In the genomic region with DNA sequence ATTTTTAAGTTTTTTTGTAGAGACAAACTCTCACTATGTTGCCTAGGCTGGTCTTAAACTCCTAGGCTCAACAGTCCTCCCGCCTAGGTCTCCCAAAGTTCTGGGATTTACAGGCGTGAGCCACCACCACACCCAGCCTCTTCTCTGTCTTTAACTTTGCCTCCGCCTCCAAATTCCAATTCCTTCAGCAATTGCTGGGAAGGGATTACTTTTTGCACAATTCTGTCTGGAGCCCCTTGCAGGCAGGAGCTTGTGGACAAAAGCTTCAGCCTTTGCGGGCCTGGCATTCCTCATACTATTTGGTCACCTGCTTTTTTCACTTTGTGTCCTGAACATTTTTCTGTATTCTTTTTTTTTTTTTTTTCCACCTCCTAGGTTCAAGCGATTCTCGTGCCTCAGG, we compare ENCODE assay signal across 10 cellular contexts. TPM values are rescaled to one million over a fixed set of nuclear protein-coding genes. Genes with fewer than 3 reads are reported as not detected.
DNase-seq lines count a peak whose midpoint lies in the region; ATAC-seq and TF ChIP-seq lines count a peak whose summit lies in the region.
"Had no signal": no experiment of that assay in that cellular context is flagged by ENCODE, and none has a peak within 500 bp of the region (broad histone marks: within the 10 kb centered on the region; RNA-seq: fewer than 3 reads in every experiment).

No MANE protein-coding gene starts in this region.

- H2AFZ ChIP-seq in GM23248, result no peak overlapping the region

- no peaks in the 10 kb centered on the region for H4K20me1 ChIP-seq in GM23248 (ENCODE audit: insufficient read depth)

- no peak overlapping the region for H3K4me2 ChIP-seq in GM23248 (ENCODE audit: unreplicated experiment)

- peaks cover 100% of the 10 kb centered on the region for H3K79me2 ChIP-seq in GM23248 (ENCODE audit: insufficient read depth)

- H3K4me3 Mint-ChIP-seq in activated T-cell treated with anti-CD3 and anti-CD28 coated beads, Interleukin-2, amount 50 U/mL, for 72 hours, result peak overlapping the region; percentile 78 to 79

- H3K4me1 ChIP-seq in left lung (peaks cover 48 to 100% of the 10 kb centered on the region in 2 donors), thyroid gland (peaks cover 12 to 61% of the 10 kb centered on the region in 2 donors), GM23248 (ENCODE audit: insufficient read depth) (peaks cover 51% of the 10 kb centered on the region)

- peaks cover 89% of the 10 kb centered on the region for H3K4me1 Mint-ChIP-seq in activated T-cell treated with anti-CD3 and anti-CD28 coated beads, Interleukin-2, amount 50 U/mL, for 72 hours (ENCODE audit: low read depth)

- H3K27me3 ChIP-seq in left lung, result no peaks in the 10 kb centered on the region
- no peaks in the 10 kb centered on the region for H3K27me3 ChIP-seq in thyroid gland
- H3K27me3 ChIP-seq in GM23248 (replicated peaks; ENCODE audit: insufficient read depth), result no peaks in the 10 kb centered on the region

- H3K36me3 ChIP-seq in left lung (no peaks in the 10 kb centered on the region), thyroid gland (no peaks in the 10 kb centered on the region), GM23248 (ENCODE audit: low read depth) (no peaks in the 10 kb centered on the region)

- peak overlapping the region; percentile 86 for H3K27ac Mint-ChIP-seq in activated T-cell treated with anti-CD3 and anti-CD28 coated beads, Interleukin-2, amount 50 U/mL, for 72 hours
- peak overlapping the region; percentile 3 to 95 for H3K27ac Mint-ChIP-seq in activated naive CD4-positive, alpha-beta T cell treated with anti-CD3 and anti-CD28 coated beads, Interleukin-2, amount 50 U/mL, for 72 hours

- H3K9me2 ChIP-seq in GM23248 (ENCODE audit: insufficient read depth), result no peaks in the 10 kb centered on the region

- DNase-seq in activated T-cell treated with anti-CD3 and anti-CD28 coated beads, Interleukin-2, amount 50 U/mL, for 72 hours, result no peak
- no peak for DNase-seq in activated T-cell treated with anti-CD3 and anti-CD28 coated beads, Interleukin-2, amount 50 U/mL, for 1 hour
- no peak for DNase-seq in activated naive CD4-positive, alpha-beta T cell treated with anti-CD3 and anti-CD28 coated beads, Interleukin-2, amount 50 U/mL, for 72 hours (ENCODE audit: low spot score in 2 of 2)
- DNase-seq in left lung (no peak), thyroid gland (no peak), GM23248 (no peak), DMS79 (lab: John Stamatoyannopoulos, UW) (no peak)
- DNase-seq: erythroblast had no signal

- H3K9me3 ChIP-seq in left lung (no peaks in the 10 kb centered on the region), thyroid gland (no peaks in the 10 kb centered on the region), GM23248 (ENCODE audit: low read depth) (no peaks in the 10 kb centered on the region)

- TF ChIP-seq POLR2A in thyroid gland (IDR thresholded peaks at IDR 0.05), result no peak

- H3K27me3 Mint-ChIP-seq in activated T-cell treated with anti-CD3 and anti-CD28 coated beads, Interleukin-2, amount 50 U/mL, for 72 hours (ENCODE audit: low read depth), result no peaks in the 10 kb centered on the region

- H3F3A ChIP-seq in GM23248 (ENCODE audit: insufficient read depth), result peaks cover 42% of the 10 kb centered on the region

- no peak for TF ChIP-seq CTCF in left lung (IDR thresholded peaks at IDR 0.05)
- no peak for TF ChIP-seq CTCF in thyroid gland (IDR thresholded peaks at IDR 0.05)

- intact Hi-C loops in left lung (cut with DNase I), result no loop called here
- intact Hi-C loops in thyroid gland (cut with DNase I), result no loop called here

- H3K9me3 Mint-ChIP-seq in activated T-cell treated with anti-CD3 and anti-CD28 coated beads, Interleukin-2, amount 50 U/mL, for 72 hours, result no peaks in the 10 kb centered on the region
- no peaks in the 10 kb centered on the region for H3K9me3 Mint-ChIP-seq in activated naive CD4-positive, alpha-beta T cell treated with anti-CD3 and anti-CD28 coated beads, Interleukin-2, amount 50 U/mL, for 72 hours

- H3K4me3 ChIP-seq in left lung (no peak overlapping the region), thyroid gland (replicated peaks in 1 of 3) (no peak overlapping the region), GM23248 (no peak overlapping the region)
- H3K4me3 ChIP-seq: lung had no signal

- H3K36me3 Mint-ChIP-seq in activated T-cell treated with anti-CD3 and anti-CD28 coated beads, Interleukin-2, amount 50 U/mL, for 72 hours (ENCODE audit: insufficient read depth in 2 of 2), result peaks cover 4 to 9% of the 10 kb centered on the region in 2 donors
- peaks cover 1 to 9% of the 10 kb centered on the region in 2 donors for H3K36me3 Mint-ChIP-seq in activated naive CD4-positive, alpha-beta T cell treated with anti-CD3 and anti-CD28 coated beads, Interleukin-2, amount 50 U/mL, for 72 hours

- in situ Hi-C loops in GM23248 (cut with MboI), result no loop called here

- no peak overlapping the region for H3K9ac ChIP-seq in GM23248

- H3K27ac ChIP-seq in left lung, result peak overlapping the region; percentile 53 to 64
- peak overlapping the region in 2 of 3 donors; percentile 59 to 71 for H3K27ac ChIP-seq in thyroid gland
- no peak overlapping the region for H3K27ac ChIP-seq in GM23248

- no peak for ATAC-seq in activated T-cell treated with anti-CD3 and anti-CD28 coated beads, Interleukin-2, amount 50 U/mL, for 72 hours (replicated peaks in 1 of 2)
- ATAC-seq in activated naive CD4-positive, alpha-beta T cell treated with anti-CD3 and anti-CD28 coated beads, Interleukin-2, amount 50 U/mL, for 72 hours, result no peak
- ATAC-seq in left lung, result no peak
- ATAC-seq in GM21717 (IDR thresholded peaks at IDR 0.05; ENCODE audit: unreplicated experiment), result no peak

- 83 to 88% methylated on average over 6 of the region's 6 CpGs for WGBS in thyroid gland, 2 donors
- 89 to 94% methylated on average over 6 of the region's 6 CpGs for WGBS in GM23248 (ENCODE audit: low coverage in 1 of 2, low lambda C conversion rate in 2 of 2, missing lambda C conversion rate in 2 of 2), 2 experiments

RNA-seq across cellular contexts. Expression of a gene that starts 26.0 kb away (rescaled TPM):
- total RNA-seq in activated T-cell treated with anti-CD3 and anti-CD28 coated beads, Interleukin-2, amount 50 U/mL, for 72 hours, result 10 to 100 TPM; 33.3 to 37.4 TPM
- 10 to 100 TPM; 18.0 to 24.6 TPM for total RNA-seq in activated naive CD4-positive, alpha-beta T cell treated with anti-CD3 and anti-CD28 coated beads, Interleukin-2, amount 50 U/mL, for 72 hours
- total RNA-seq in left lung, result 10 to 100 TPM; 26.9 to 42.0 TPM
- 10 to 100 TPM; 14.1 to 36.5 (median 25.6) TPM for total RNA-seq in thyroid gland
- total RNA-seq in GM23248 (2014; rRNA removed; shearing (Covaris generic)), result 39.1 and 42.8 TPM in 2 replicates
- polyA plus RNA-seq in GM23248 (2016; fragmentation: Nextera tagmentation; extraction: Ambion mirVana), result 9.2 and 9.4 TPM in 2 replicates
